Comparison of ENCODE assay signal across 10 cellular contexts in the genomic region with DNA sequence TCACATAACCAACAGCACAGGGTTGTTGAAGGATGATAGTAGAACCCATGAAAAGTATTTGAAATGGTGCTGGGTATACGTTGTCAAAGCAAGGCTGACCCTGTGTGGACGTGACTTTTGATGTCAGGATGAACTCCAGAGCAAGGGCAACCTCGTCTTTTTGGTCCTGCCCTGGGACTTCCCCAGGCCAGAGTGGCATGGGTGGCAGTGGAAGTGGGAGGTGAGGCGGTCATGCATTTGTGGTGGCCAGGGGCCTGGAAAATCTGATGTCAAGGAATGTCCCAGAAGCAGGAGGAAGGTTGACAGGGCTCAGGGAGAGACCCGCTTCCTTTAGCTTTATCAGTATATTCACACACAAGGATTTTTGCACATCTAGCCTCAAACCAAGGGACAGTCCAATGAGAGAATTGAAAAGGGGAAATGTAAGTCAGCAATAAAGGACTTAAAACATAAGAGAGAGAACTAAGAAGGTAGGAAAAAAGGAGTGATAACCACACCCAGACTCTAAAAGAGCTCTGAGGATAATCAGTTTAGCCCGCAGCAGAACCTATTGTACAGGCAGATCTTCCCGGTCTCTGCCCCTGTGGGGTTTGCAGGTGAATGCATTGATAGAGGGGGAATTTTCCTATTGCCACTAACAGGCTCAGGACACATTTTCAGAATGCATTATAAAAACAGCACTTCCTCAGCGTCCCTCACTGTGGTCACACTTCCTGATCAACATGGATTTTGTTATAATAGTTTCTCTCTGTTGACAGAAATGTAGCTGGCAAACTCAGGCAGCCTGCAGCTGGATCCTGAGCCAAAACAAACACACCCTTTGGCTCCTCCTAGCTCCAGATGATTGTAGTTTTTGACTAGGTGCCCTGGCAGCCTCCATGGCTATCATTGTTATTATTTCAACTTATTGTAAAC.
DNase-seq lines count a peak whose midpoint lies in the region; ATAC-seq and TF ChIP-seq lines count a peak whose summit lies in the region.
"Had no signal": no experiment of that assay in that cellular context is flagged by ENCODE, and none has a peak within 500 bp of the region (broad histone marks: within the 10 kb centered on the region; RNA-seq: fewer than 3 reads in every experiment).

No MANE protein-coding gene starts in this region.

- no peak for ATAC-seq in HG02678 (IDR thresholded peaks at IDR 0.05; ENCODE audit: unreplicated experiment)
- ATAC-seq in HG03342 (IDR thresholded peaks at IDR 0.05; ENCODE audit: unreplicated experiment): no peak

- H3K4me3 Mint-ChIP-seq in type B pancreatic cell: no peak overlapping the region
- no peak overlapping the region for H3K4me3 Mint-ChIP-seq in activated T-helper 1 cell treated with anti-CD3 and anti-CD28 coated beads, Interleukin-12 subunit alpha, Interleukin-12 subunit beta, Interleukin-2, Interleukin-4 antibody, amounts not matched to agents 30 ng/mL and 10 ng/mL and 1 ng/mL, durations not matched to agents 14 hours and 24 hours and 36 hours
- H3K4me3 Mint-ChIP-seq: IgD-negative memory B cell had no signal

- DNase-seq in NCI-H1436 (lab: John Stamatoyannopoulos, UW) (peak; percentile 9), NCI-H1436 treated with DMSO at 0.1 percent for 48 hours (lab: John Stamatoyannopoulos, UW) (no peak), SW480 (ENCODE audit: low spot score) (peak; percentile 3), right atrium auricular region (ENCODE audit: low spot score) (no peak), type B pancreatic cell (ENCODE audit: extremely low spot score, unreplicated experiment) (no peak)
- DNase-seq in activated T-helper 1 cell treated with anti-CD3 and anti-CD28 coated beads, Interleukin-12 subunit alpha, Interleukin-12 subunit beta, Interleukin-2, Interleukin-4 antibody, amounts not matched to agents 30 ng/mL and 10 ng/mL and 1 ng/mL, durations not matched to agents 14 hours and 24 hours and 36 hours (ENCODE audit: low spot score): no peak

- H3K4me1 Mint-ChIP-seq in type B pancreatic cell (ENCODE audit: unreplicated experiment): peaks cover 34% of the 10 kb centered on the region
- no peaks in the 10 kb centered on the region for H3K4me1 Mint-ChIP-seq in activated T-helper 1 cell treated with anti-CD3 and anti-CD28 coated beads, Interleukin-12 subunit alpha, Interleukin-12 subunit beta, Interleukin-2, Interleukin-4 antibody, amounts not matched to agents 30 ng/mL and 10 ng/mL and 1 ng/mL, durations not matched to agents 14 hours and 24 hours and 36 hours (ENCODE audit: low read depth)
- H3K4me1 Mint-ChIP-seq: IgD-negative memory B cell had no signal

- peak overlapping the region; percentile 37 to 49 for H3K27ac ChIP-seq in right atrium auricular region
- H3K27ac ChIP-seq: tibial nerve had no signal

- H3K27ac Mint-ChIP-seq in type B pancreatic cell: no peak overlapping the region
- no peak overlapping the region for H3K27ac Mint-ChIP-seq in activated T-helper 1 cell treated with anti-CD3 and anti-CD28 coated beads, Interleukin-12 subunit alpha, Interleukin-12 subunit beta, Interleukin-2, Interleukin-4 antibody, amounts not matched to agents 30 ng/mL and 10 ng/mL and 1 ng/mL, durations not matched to agents 14 hours and 24 hours and 36 hours
- H3K27ac Mint-ChIP-seq: IgD-negative memory B cell had no signal

- H3K4me3 ChIP-seq in right atrium auricular region: no peak overlapping the region
- H3K4me3 ChIP-seq: tibial nerve had no signal

- no peaks in the 10 kb centered on the region for H3K27me3 Mint-ChIP-seq in type B pancreatic cell
- no peaks in the 10 kb centered on the region for H3K27me3 Mint-ChIP-seq in activated T-helper 1 cell treated with anti-CD3 and anti-CD28 coated beads, Interleukin-12 subunit alpha, Interleukin-12 subunit beta, Interleukin-2, Interleukin-4 antibody, amounts not matched to agents 30 ng/mL and 10 ng/mL and 1 ng/mL, durations not matched to agents 14 hours and 24 hours and 36 hours (ENCODE audit: insufficient read depth)

- H3K36me3 Mint-ChIP-seq in type B pancreatic cell: peaks cover 4% of the 10 kb centered on the region
- H3K36me3 Mint-ChIP-seq in activated T-helper 1 cell treated with anti-CD3 and anti-CD28 coated beads, Interleukin-12 subunit alpha, Interleukin-12 subunit beta, Interleukin-2, Interleukin-4 antibody, amounts not matched to agents 30 ng/mL and 10 ng/mL and 1 ng/mL, durations not matched to agents 14 hours and 24 hours and 36 hours (ENCODE audit: low read depth): no peaks in the 10 kb centered on the region
- H3K36me3 Mint-ChIP-seq: IgD-negative memory B cell had no signal

- TF ChIP-seq CTCF in right atrium auricular region (IDR thresholded peaks at IDR 0.05): peak in 1 of 2 donors; percentile 46
- TF ChIP-seq CTCF in type B pancreatic cell (conservative IDR thresholded peaks at IDR 0.05): peak; percentile 54

- H3K36me3 ChIP-seq in right atrium auricular region: no peaks in the 10 kb centered on the region
- H3K36me3 ChIP-seq: tibial nerve had no signal

- H3K9me3 ChIP-seq in right atrium auricular region: no peaks in the 10 kb centered on the region
- H3K9me3 ChIP-seq: tibial nerve had no signal

- no peaks in the 10 kb centered on the region for H3K27me3 ChIP-seq in right atrium auricular region
- H3K27me3 ChIP-seq: tibial nerve had no signal

- intact Hi-C loops in activated T-helper 1 cell treated with anti-CD3 and anti-CD28 coated beads, Interleukin-12 subunit alpha, Interleukin-12 subunit beta, Interleukin-2, Interleukin-4 antibody, amounts not matched to agents 30 ng/mL and 10 ng/mL and 1 ng/mL, durations not matched to agents 14 hours and 24 hours and 36 hours (cut with micrococcal nuclease): no loop called here

- H3K4me1 ChIP-seq in right atrium auricular region: peaks cover 0 to 36% of the 10 kb centered on the region in 2 donors

- peaks cover 12% of the 10 kb centered on the region for H3K9me3 Mint-ChIP-seq in type B pancreatic cell
- no peaks in the 10 kb centered on the region for H3K9me3 Mint-ChIP-seq in activated T-helper 1 cell treated with anti-CD3 and anti-CD28 coated beads, Interleukin-12 subunit alpha, Interleukin-12 subunit beta, Interleukin-2, Interleukin-4 antibody, amounts not matched to agents 30 ng/mL and 10 ng/mL and 1 ng/mL, durations not matched to agents 14 hours and 24 hours and 36 hours

Comparison
In these comparisons a context has a peak if more than half of its experiments do, and no peak if none do; other contexts are left out.
1. DNase-seq: peak in NCI-H1436 (single experiment) and SW480 (single experiment); none in NCI-H1436 treated with DMSO at 0.1 percent for 48 hours (single experiment), right atrium auricular region (single experiment), type B pancreatic cell (single experiment) and activated T-helper 1 cell treated with anti-CD3 and anti-CD28 coated beads, Interleukin-12 subunit alpha, Interleukin-12 subunit beta, Interleukin-2, Interleukin-4 antibody, amounts not matched to agents 30 ng/mL and 10 ng/mL and 1 ng/mL, durations not matched to agents 14 hours and 24 hours and 36 hours (single experiment).